ENCODE assay signal across 10 cellular contexts in genomic region chr3:13932578-13933295, GRCh38. TPM values are rescaled to one million over a fixed set of nuclear protein-coding genes. Genes with fewer than 3 reads are reported as not detected.
DNase-seq lines count a peak whose midpoint lies in the region; ATAC-seq and TF ChIP-seq lines count a peak whose summit lies in the region.
"Had no signal": no experiment of that assay in that cellular context is flagged by ENCODE, and none has a peak within 500 bp of the region (broad histone marks: within the 10 kb centered on the region; RNA-seq: fewer than 3 reads in every experiment).

No MANE protein-coding gene starts in this region.

- no peak for TF ChIP-seq POLR2A in ovary (IDR thresholded peaks at IDR 0.05)

- peak; percentile 41 for DNase-seq in A673 (ENCODE audit: low spot score)
- no peak for DNase-seq in NT2/D1 (ENCODE audit: low read depth, low spot score)
- no peak for DNase-seq in dorsolateral prefrontal cortex
- peak in 2 of 5 donors; percentile 26 to 40 for DNase-seq in ovary
- no peak for DNase-seq in cerebellar cortex (ENCODE audit: low spot score)
- no peak for DNase-seq in DMS 273 (lab: John Stamatoyannopoulos, UW; ENCODE audit: unreplicated experiment)
- no peak for DNase-seq in nucleus accumbens (lab: John Stamatoyannopoulos, UW)
- DNase-seq: DMS 273 treated with DMSO at 0.1 percent for 48 hours, NCI-H2081 treated with DMSO at 0.1 percent for 48 hours had no signal

- TF ChIP-seq EP300 in ovary (IDR thresholded peaks at IDR 0.05): no peak

- H3K4me3 ChIP-seq in A673 (ENCODE audit: low read depth, low read length, poor library complexity, severe bottlenecking) (peak overlapping the region; percentile 39), NT2/D1 (ENCODE audit: insufficient read length, low read depth) (peak overlapping the region; percentile 33), dorsolateral prefrontal cortex (peak overlapping the region in 58 of 59 donors; percentile 10 to 66 (median 50)), ovary (peak overlapping the region; percentile 2)

- no peaks in the 10 kb centered on the region for H3K36me3 ChIP-seq in A673 (ENCODE audit: insufficient read depth, low read length, poor library complexity, severe bottlenecking)
- H3K36me3 ChIP-seq in NT2/D1 (ENCODE audit: insufficient read depth, insufficient read length, low read length): no peaks in the 10 kb centered on the region
- no peaks in the 10 kb centered on the region for H3K36me3 ChIP-seq in ovary

- no peak for ATAC-seq in GM21526 (IDR thresholded peaks at IDR 0.05; ENCODE audit: low FRiP score, unreplicated experiment)

- POLR2A ChIA-PET in A673 (lab: Charles Lee; ENCODE audit: low non-redundant PET): no interaction called here

- peak overlapping the region; percentile 38 for H3K9ac ChIP-seq in NT2/D1 (ENCODE audit: insufficient read length, low read depth)

- H3K9me3 ChIP-seq in A673 (ENCODE audit: low read depth, low read length, poor library complexity, severe bottlenecking): no peaks in the 10 kb centered on the region
- peaks cover 18% of the 10 kb centered on the region; the same call in 1 of the 2 replicates for H3K9me3 ChIP-seq in NT2/D1 (ENCODE audit: insufficient read depth, low read length)
- no peaks in the 10 kb centered on the region for H3K9me3 ChIP-seq in ovary

- 9 to 20% (median 10%) methylated on average over 43 to 70 of the region's 70 CpGs for WGBS in ovary, 3 donors

- BruUV-seq in A673 (replicated peaks; lab: Mats Ljungman, UMichigan): no TSS peak

- no peak for TF ChIP-seq CTCF in A673 (conservative IDR thresholded peaks at IDR 0.05; ENCODE audit: low read depth, low read length)
- TF ChIP-seq CTCF in dorsolateral prefrontal cortex (IDR thresholded peaks at IDR 0.05 in 54 of 56, conservative IDR thresholded peaks at IDR 0.05 in 2 of 56; ENCODE audit: low read depth in 1 of 56, partially characterized antibody in 56 of 56): no peak
- no peak for TF ChIP-seq CTCF in ovary (IDR thresholded peaks at IDR 0.05)

- H3K4me1 ChIP-seq in A673 (ENCODE audit: insufficient read depth, low read length, poor library complexity, severe bottlenecking) (no peaks in the 10 kb centered on the region), NT2/D1 (ENCODE audit: insufficient read depth, insufficient read length) (no peaks in the 10 kb centered on the region), ovary (ENCODE audit: insufficient read depth) (peaks cover 4% of the 10 kb centered on the region)

- CTCF ChIA-PET in A673 (lab: Charles Lee): interaction anchor here (0.6 kb wide), 3 partner anchors 18 to 576 kb away, joined by 3 to 7 read pairs (median 5); no protein-coding TSS in a partner anchor

- H3K27ac ChIP-seq in A673 (ENCODE audit: low read depth, low read length, poor library complexity, severe bottlenecking): no peak overlapping the region
- H3K27ac ChIP-seq in dorsolateral prefrontal cortex: no peak overlapping the region
- no peak overlapping the region for H3K27ac ChIP-seq in ovary

- H3K27me3 ChIP-seq in A673 (replicated peaks; ENCODE audit: insufficient read depth, low read depth, low read length, poor library complexity): no peaks in the 10 kb centered on the region
- peaks cover 36% of the 10 kb centered on the region for H3K27me3 ChIP-seq in NT2/D1 (ENCODE audit: insufficient read depth, insufficient read length)
- H3K27me3 ChIP-seq in dorsolateral prefrontal cortex: peaks cover 0 to 17% (median 6%) of the 10 kb centered on the region in 45 donors
- no peaks in the 10 kb centered on the region for H3K27me3 ChIP-seq in ovary

- intact Hi-C loops in A673 (cut with micrococcal nuclease; ENCODE audit: unreplicated experiment) (no loop called here), dorsolateral prefrontal cortex (cut with DNase I) (no loop called here), ovary (cut with DNase I) (no loop called here)

RNA-seq across cellular contexts. Expression of gene WNT7A, which starts 52.9 kb away (rescaled TPM):
- total RNA-seq in A673 (2021) (not detected in 2 replicates), dorsolateral prefrontal cortex (10 to 100 TPM in 7 of 120 experiments, 1 to 10 TPM in 113; 2.0 to 12.7 (median 6.4) TPM), ovary (under 1 TPM in 3 of 7 donors, not detected in 4; 0.22 to 0.83 (median 0.34) TPM)
- not detected for polyA plus RNA-seq in ovary
